ENCODE assay signal across 17 cellular contexts in the genomic region with DNA sequence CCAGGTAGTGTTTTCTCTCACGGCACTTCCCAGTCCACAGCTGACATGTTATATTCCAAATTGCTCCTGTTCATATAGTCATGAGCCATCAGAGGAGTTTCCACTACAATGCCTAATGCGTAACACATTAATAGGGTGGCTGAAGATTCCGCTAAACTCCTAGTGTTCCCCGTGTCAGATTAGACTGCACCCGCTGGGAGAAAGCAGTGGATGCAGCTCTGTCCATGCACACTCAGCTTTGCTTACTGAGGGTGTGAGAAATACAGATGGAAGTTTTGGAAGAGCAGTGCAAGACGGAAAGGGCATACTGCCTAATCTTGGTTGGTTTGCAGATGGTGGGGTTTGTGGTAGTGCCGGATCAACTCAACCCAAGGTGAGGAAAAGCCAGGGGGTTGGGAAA. TPM values are rescaled to one million over a fixed set of nuclear protein-coding genes. Genes with fewer than 3 reads are reported as not detected.
A peak's percentile ranks its signal among the peaks of the same experiment; 100 is the strongest.
DNase-seq lines count a peak whose midpoint lies in the region; ATAC-seq and TF ChIP-seq lines count a peak whose summit lies in the region.
"Had no signal": no experiment of that assay in that cellular context is flagged by ENCODE, and none has a peak within 500 bp of the region (broad histone marks: within the 10 kb centered on the region; RNA-seq: fewer than 3 reads in every experiment).

No MANE protein-coding gene starts in this region.

- ATAC-seq in psoas muscle: no peak
- ATAC-seq in GM21381 (IDR thresholded peaks at IDR 0.05; ENCODE audit: unreplicated experiment): no peak
- ATAC-seq: PC-3 had no signal

- H3K4me1 Mint-ChIP-seq in activated naive CD8-positive, alpha-beta T cell (ENCODE audit: low read depth): peaks cover 35% of the 10 kb centered on the region
- H3K4me1 Mint-ChIP-seq in activated naive CD8-positive, alpha-beta T cell treated with anti-CD3 and anti-CD28 coated beads for 36 hours: peaks cover 24% of the 10 kb centered on the region
- H3K4me1 Mint-ChIP-seq in HFFc6 (ENCODE audit: low read depth) (peaks cover 53% of the 10 kb centered on the region), CD14-positive monocyte (peaks cover 36% of the 10 kb centered on the region)

- H3K27ac Mint-ChIP-seq in activated naive CD8-positive, alpha-beta T cell: peak overlapping the region; percentile 46
- H3K27ac Mint-ChIP-seq in activated naive CD8-positive, alpha-beta T cell treated with anti-CD3 and anti-CD28 coated beads for 36 hours: no peak overlapping the region
- H3K27ac Mint-ChIP-seq in HFFc6 (peak overlapping the region; percentile 77), CD14-positive monocyte (peak overlapping the region in 2 of 7 donors; percentile 18 to 55)
- H3K27ac Mint-ChIP-seq: H9 had no signal

- H3K4me3 Mint-ChIP-seq in activated naive CD8-positive, alpha-beta T cell: no peak overlapping the region
- H3K4me3 Mint-ChIP-seq in activated naive CD8-positive, alpha-beta T cell treated with anti-CD3 and anti-CD28 coated beads for 36 hours: no peak overlapping the region
- no peak overlapping the region for H3K4me3 Mint-ChIP-seq in HFFc6
- no peak overlapping the region for H3K4me3 Mint-ChIP-seq in CD14-positive monocyte
- H3K4me3 Mint-ChIP-seq: H9 had no signal

- H3K4me1 ChIP-seq in suprapubic skin: peaks cover 53% of the 10 kb centered on the region
- peaks cover 31% of the 10 kb centered on the region for H3K4me1 ChIP-seq in psoas muscle

- no peak for TF ChIP-seq CTCF in HFFc6 (IDR thresholded peaks at IDR 0.05)
- no peak for TF ChIP-seq CTCF in suprapubic skin (IDR thresholded peaks at IDR 0.05)
- no peak for TF ChIP-seq CTCF in psoas muscle (IDR thresholded peaks at IDR 0.05)
- TF ChIP-seq CTCF in CD14-positive monocyte (IDR thresholded peaks at IDR 0.05): no peak

- TF ChIP-seq POLR2A in suprapubic skin (IDR thresholded peaks at IDR 0.05): no peak

- H3K36me3 ChIP-seq in suprapubic skin (peaks cover 6% of the 10 kb centered on the region), psoas muscle (ENCODE audit: insufficient read depth in 1 of 2, low read depth in 1 of 2) (peaks cover 8 to 43% of the 10 kb centered on the region in 2 donors)
- H3K36me3 ChIP-seq: MG63 had no signal

- no peaks in the 10 kb centered on the region for H3K27me3 Mint-ChIP-seq in activated naive CD8-positive, alpha-beta T cell
- no peaks in the 10 kb centered on the region for H3K27me3 Mint-ChIP-seq in activated naive CD8-positive, alpha-beta T cell treated with anti-CD3 and anti-CD28 coated beads for 36 hours
- H3K27me3 Mint-ChIP-seq in HFFc6 (ENCODE audit: insufficient read depth) (peaks cover 5% of the 10 kb centered on the region; the same call in 1 of the 2 replicates), CD14-positive monocyte (ENCODE audit: low read depth in 3 of 3) (peaks cover 3 to 11% (median 6%) of the 10 kb centered on the region in 3 donors)

- intact Hi-C loops in psoas muscle (cut with DNase I): loop anchor here (5.0 to 10.0 kb wide), 2 partner anchors 35 to 172 kb away; no protein-coding TSS in a partner anchor
- intact Hi-C loops in CD14-positive monocyte (cut with micrococcal nuclease): no loop called here

- H3K27ac ChIP-seq in suprapubic skin: peak overlapping the region; percentile 93
- H3K27ac ChIP-seq in psoas muscle: no peak overlapping the region

- H3K9me3 Mint-ChIP-seq in activated naive CD8-positive, alpha-beta T cell (ENCODE audit: low read depth): no peaks in the 10 kb centered on the region
- no peaks in the 10 kb centered on the region for H3K9me3 Mint-ChIP-seq in activated naive CD8-positive, alpha-beta T cell treated with anti-CD3 and anti-CD28 coated beads for 36 hours
- H3K9me3 Mint-ChIP-seq in HFFc6 (no peaks in the 10 kb centered on the region), CD14-positive monocyte (peaks cover 0 to 2% (median 0%) of the 10 kb centered on the region in 7 donors)

- DNase-seq in activated naive CD8-positive, alpha-beta T cell treated with anti-CD3 and anti-CD28 coated beads for 36 hours: no peak
- no peak for DNase-seq in HFFc6
- peak; percentile 17 for DNase-seq in medulla oblongata (ENCODE audit: extremely low spot score)
- peak in 1 of 2 donors; percentile 11 for DNase-seq in suprapubic skin (ENCODE audit: low spot score in 2 of 2)
- DNase-seq in psoas muscle: no peak
- DNase-seq in CD14-positive monocyte (ENCODE audit: low spot score): no peak
- DNase-seq: H9, Karpas-422, MG63, NCI-H1092, NCI-H510A treated with DMSO at 0.1 percent for 48 hours, NCI-H82, PC-3 had no signal

- H3K36me3 Mint-ChIP-seq in activated naive CD8-positive, alpha-beta T cell: no peaks in the 10 kb centered on the region
- H3K36me3 Mint-ChIP-seq in activated naive CD8-positive, alpha-beta T cell treated with anti-CD3 and anti-CD28 coated beads for 36 hours: peaks cover 17% of the 10 kb centered on the region
- H3K36me3 Mint-ChIP-seq in HFFc6 (ENCODE audit: low read depth): no peaks in the 10 kb centered on the region
- H3K36me3 Mint-ChIP-seq in CD14-positive monocyte: peaks cover 22 to 38% of the 10 kb centered on the region in 2 donors

- 84% methylated on average over 7 of the region's 7 CpGs for WGBS in suprapubic skin
- WGBS in psoas muscle, 3 donors: 88 to 93% (median 89%) methylated on average over 7 of the region's 7 CpGs

- H3K27me3 ChIP-seq in suprapubic skin (no peaks in the 10 kb centered on the region), psoas muscle (ENCODE audit: insufficient read depth in 3 of 3, low read length in 2 of 3) (no peaks in the 10 kb centered on the region)
- H3K27me3 ChIP-seq: BLaER1 treated with 17β-estradiol and CSF1 and Interleukin-3, amounts not matched to agents 10 nM and 100 nM; MG63 had no signal

- no peak overlapping the region for H3K4me3 ChIP-seq in suprapubic skin
- H3K4me3 ChIP-seq in psoas muscle: no peak overlapping the region
- H3K4me3 ChIP-seq: BLaER1 treated with 17β-estradiol and CSF1 and Interleukin-3, amounts not matched to agents 10 nM and 100 nM; MG63 had no signal

- H3K9me3 ChIP-seq in suprapubic skin: no peaks in the 10 kb centered on the region
- no peaks in the 10 kb centered on the region for H3K9me3 ChIP-seq in psoas muscle
- H3K9me3 ChIP-seq: BLaER1 treated with 17β-estradiol and CSF1 and Interleukin-3, amounts not matched to agents 10 nM and 100 nM; MG63 had no signal

- TF ChIP-seq EP300 in suprapubic skin (IDR thresholded peaks at IDR 0.05): no peak

RNA-seq across cellular contexts. Expression of a gene that starts 5.6 kb away (rescaled TPM):
- 10 to 100 TPM; 21.1 to 21.4 TPM for total RNA-seq in activated naive CD8-positive, alpha-beta T cell treated with anti-CD3 and anti-CD28 coated beads for 36 hours
- total RNA-seq in HFFc6 (2021; fragmentation: NEBNext Ultra II Directional; extraction: Animal tissue kit (Norgen Biotek cat#: 25700)): 1 to 10 TPM; 2.3 to 3.8 (median 2.6) TPM
- 10 to 100 TPM; 15.3 to 29.9 (median 22.5) TPM for total RNA-seq in suprapubic skin
- 10 to 100 TPM in 2 of 4 donors, 1 to 10 TPM in 2; 6.4 to 15.2 (median 9.5) TPM for total RNA-seq in psoas muscle
- 10 to 100 TPM in 1 of 3 donors, 1 to 10 TPM in 2; 5.6 to 23.1 (median 9.9) TPM for polyA plus RNA-seq in psoas muscle
- under 1 TPM; 0.81 to 0.88 TPM for polyA plus RNA-seq in CD14-positive monocyte

RNA-seq across cellular contexts. Expression of a gene that starts 9.5 kb away (rescaled TPM):
- 1 to 10 TPM; 1.4 to 1.8 TPM for total RNA-seq in activated naive CD8-positive, alpha-beta T cell treated with anti-CD3 and anti-CD28 coated beads for 36 hours
- 10 to 100 TPM; 28.7 to 32.4 (median 31.1) TPM for total RNA-seq in HFFc6 (2021; fragmentation: NEBNext Ultra II Directional; extraction: Animal tissue kit (Norgen Biotek cat#: 25700))
- 10 to 100 TPM; 35.4 to 48.4 (median 44.7) TPM for total RNA-seq in suprapubic skin
- 10 to 100 TPM; 17.8 to 30.2 (median 26.7) TPM for total RNA-seq in psoas muscle
- polyA plus RNA-seq in psoas muscle: 10 to 100 TPM; 12.1 to 23.8 (median 20.6) TPM
- polyA plus RNA-seq in CD14-positive monocyte: 1 to 10 TPM in 1 of 2 donors, under 1 TPM in 1; 0.90 to 1.4 TPM

RNA-seq across cellular contexts. Expression of a gene that starts 11.2 kb away (rescaled TPM):
- total RNA-seq in activated naive CD8-positive, alpha-beta T cell treated with anti-CD3 and anti-CD28 coated beads for 36 hours: 10 to 100 TPM; 10.8 to 12.7 TPM
- total RNA-seq in HFFc6 (2021; fragmentation: NEBNext Ultra II Directional; extraction: Animal tissue kit (Norgen Biotek cat#: 25700)): 1 to 10 TPM; 7.3 to 9.2 (median 7.5) TPM
- total RNA-seq in suprapubic skin (10 to 100 TPM in 1 of 4 donors, 1 to 10 TPM in 3; 7.8 to 13.1 (median 8.5) TPM), psoas muscle (10 to 100 TPM in 2 of 4 donors, 1 to 10 TPM in 2; 6.3 to 13.4 (median 9.6) TPM)
- polyA plus RNA-seq in psoas muscle (1 to 10 TPM; 3.5 to 4.8 (median 4.5) TPM), CD14-positive monocyte (1 to 10 TPM; 4.1 to 5.4 TPM)

RNA-seq across cellular contexts. Expression of a gene that starts 24.2 kb away (rescaled TPM):
- total RNA-seq in activated naive CD8-positive, alpha-beta T cell treated with anti-CD3 and anti-CD28 coated beads for 36 hours: 100 to 1,000 TPM; 280 to 289 TPM
- total RNA-seq in HFFc6 (2021; fragmentation: NEBNext Ultra II Directional; extraction: Animal tissue kit (Norgen Biotek cat#: 25700)): 100 to 1,000 TPM; 128 to 147 (median 137) TPM
- total RNA-seq in suprapubic skin (100 to 1,000 TPM in 1 of 4 donors, 10 to 100 TPM in 3; 45.1 to 109 (median 58.8) TPM), psoas muscle (10 to 100 TPM; 65.2 to 84.0 (median 79.6) TPM)
- polyA plus RNA-seq in psoas muscle (100 to 1,000 TPM in 2 of 3 donors, 10 to 100 TPM in 1; 73.6 to 104 (median 102) TPM), CD14-positive monocyte (10 to 100 TPM; 54.4 to 64.6 TPM)

RNA-seq across cellular contexts. Expression of a gene that starts 55.6 kb away (rescaled TPM):
- 1 to 10 TPM; 2.2 to 2.9 TPM for total RNA-seq in activated naive CD8-positive, alpha-beta T cell treated with anti-CD3 and anti-CD28 coated beads for 36 hours
- 10 to 100 TPM; 11.7 to 15.6 (median 13.1) TPM for total RNA-seq in HFFc6 (2021; fragmentation: NEBNext Ultra II Directional; extraction: Animal tissue kit (Norgen Biotek cat#: 25700))
- total RNA-seq in suprapubic skin: 10 to 100 TPM; 15.4 to 67.6 (median 22.5) TPM
- total RNA-seq in psoas muscle: 1 to 10 TPM in 3 of 4 donors, under 1 TPM in 1; 0.95 to 6.3 (median 1.8) TPM
- polyA plus RNA-seq in psoas muscle: 1 to 10 TPM; 1.1 to 1.4 (median 1.2) TPM
- polyA plus RNA-seq in CD14-positive monocyte: not detected
- total RNA-seq: HT-29 had no signal

Comparison
In these comparisons a context has a peak if more than half of its experiments do, and no peak if none do; other contexts are left out.
1. RNA of a gene that starts 9.5 kb away (total RNA-seq): 35.4 to 48.4 TPM in suprapubic skin, 28.7 to 32.4 TPM in HFFc6 and 17.8 to 30.2 TPM in psoas muscle; 1.4 to 1.8 TPM in activated naive CD8-positive, alpha-beta T cell treated with anti-CD3 and anti-CD28 coated beads for 36 hours; every median in the first group is over 4 times any median in the second.
2. intact Hi-C loops: an anchor here in psoas muscle (5.0 to 10.0 kb wide); none called in CD14-positive monocyte.